ENCODE assay signal across 28 cellular contexts in genomic region chr10:71463111-71463510, GRCh38.
"Had no signal": no experiment of that assay in that cellular context is flagged by ENCODE, and none has a peak within 500 bp of the region (broad histone marks: within the 10 kb centered on the region; RNA-seq: fewer than 3 reads in every experiment).

No MANE protein-coding gene starts in this region.

- H3K9me3 ChIP-seq: ascending aorta, breast epithelium, colonic mucosa, esophagus squamous epithelium, gastroesophageal sphincter, heart right ventricle had no signal

- H3K4me1 ChIP-seq: ascending aorta, breast epithelium, colonic mucosa, esophagus squamous epithelium, gastroesophageal sphincter had no signal

- H3K36me3 ChIP-seq: ascending aorta, breast epithelium, cardiac muscle cell, colonic mucosa, esophagus squamous epithelium, gastroesophageal sphincter, heart right ventricle had no signal

- H3K27me3 ChIP-seq: ascending aorta, breast epithelium, cardiac muscle cell, colonic mucosa, esophagus squamous epithelium, gastroesophageal sphincter had no signal

- DNase-seq: activated B cell treated with CpG ODN at 0.5 μM for 24 hours; activated CD4-positive, alpha-beta T cell treated with anti-CD3 and anti-CD28 coated beads for 48 hours; activated CD4-positive, alpha-beta T cell treated with anti-CD3 and anti-CD28 coated beads, Interleukin-2, amount 50 U/mL, for 1 hour; activated CD4-positive, alpha-beta T cell treated with anti-CD3 and anti-CD28 coated beads, Interleukin-2, amount 50 U/mL, for 48 hours; activated CD8-positive, alpha-beta memory T cell treated with anti-CD3 and anti-CD28 coated beads for 24 hours; activated CD8-positive, alpha-beta T cell treated with anti-CD3 and anti-CD28 coated beads for 36 hours; activated effector memory CD4-positive, alpha-beta T cell treated with anti-CD3 and anti-CD28 coated beads, Interleukin-2, amount 50 U/mL, for 16 hours; activated naive CD4-positive, alpha-beta T cell treated with anti-CD3 and anti-CD28 coated beads, Interleukin-2, amount 10 ng/mL, durations not matched to agents 7 days and 5 days; activated naive CD8-positive, alpha-beta T cell treated with anti-CD3 and anti-CD28 coated beads, Interleukin-2, amount 10 ng/mL, durations not matched to agents 7 days and 5 days; activated T-cell treated with anti-CD3 and anti-CD28 coated beads, Interleukin-2, amount 50 U/mL, for 1 hour; activated T-cell treated with anti-CD3 and anti-CD28 coated beads, Interleukin-2, amount 50 U/mL, for 48 hours; central memory CD4-positive, alpha-beta T cell; colonic mucosa; effector CD8-positive, alpha-beta T cell; esophagus squamous epithelium; foreskin melanocyte; heart right ventricle; T-helper 1 cell; T-helper 17 cell; T1000; WERI-Rb-1 had no signal

- ATAC-seq: activated CD4-positive, CD25-positive, alpha-beta regulatory T cell treated with anti-CD3 and anti-CD28 coated beads, Interleukin-2, amount 50 U/mL, for 24 hours; activated CD8-positive, alpha-beta T cell treated with anti-CD3 and anti-CD28 coated beads for 36 hours; activated naive CD4-positive, alpha-beta T cell treated with anti-CD3 and anti-CD28 coated beads, Interleukin-2, amount 50 U/mL, for 72 hours; gastroesophageal sphincter; heart right ventricle; T-helper 17 cell had no signal

- H3K4me3 ChIP-seq: ascending aorta, breast epithelium, cardiac muscle cell, colonic mucosa, esophagus squamous epithelium, gastroesophageal sphincter, heart right ventricle had no signal

- H3K27ac ChIP-seq: ascending aorta, breast epithelium, cardiac muscle cell, colonic mucosa, epithelial cell of prostate, esophagus squamous epithelium, gastroesophageal sphincter, heart right ventricle had no signal
